In genomic region chr5:139116256-139116655, GRCh38 we compare ENCODE assay signal across 24 cellular contexts.
"Had no signal": no experiment of that assay in that cellular context is flagged by ENCODE, and none has a peak within 500 bp of the region (broad histone marks: within the 10 kb centered on the region; RNA-seq: fewer than 3 reads in every experiment).

No MANE protein-coding gene starts in this region.

- H3K27ac ChIP-seq: gastrocnemius medialis, spleen, transverse colon, uterus, VCaP had no signal

- H3K4me1 ChIP-seq: spleen, transverse colon, uterus had no signal

- DNase-seq: activated CD4-positive, alpha-beta T cell treated with anti-CD3 and anti-CD28 coated beads for 48 hours; activated CD4-positive, alpha-beta T cell treated with anti-CD3 and anti-CD28 coated beads, Interleukin-2, amount 50 U/mL, for 48 hours; activated CD8-positive, alpha-beta memory T cell treated with anti-CD3 and anti-CD28 coated beads for 24 hours; activated effector memory CD4-positive, alpha-beta T cell treated with anti-CD3 and anti-CD28 coated beads, Interleukin-2, amount 50 U/mL, for 16 hours; activated naive CD4-positive, alpha-beta T cell treated with anti-CD3 and anti-CD28 coated beads for 36 hours; activated naive CD8-positive, alpha-beta T cell treated with anti-CD3 and anti-CD28 coated beads for 36 hours; activated T-cell treated with anti-CD3 and anti-CD28 coated beads, Interleukin-2, amount 50 U/mL, for 1 hour; caudate nucleus; cortex of kidney; effector memory CD8-positive, alpha-beta T cell; erythroblast; gastrocnemius medialis; hippocampal formation; left cardiac atrium; left ventricle myocardium superior; mucosa of descending colon; posterior cingulate gyrus; right cardiac atrium; spleen; stimulated activated naive CD4-positive, alpha-beta T cell; transverse colon; uterus had no signal

- H3K27me3 ChIP-seq: ascending aorta, gastrocnemius medialis, spleen, transverse colon, uterus had no signal

- H3K36me3 ChIP-seq: ascending aorta, uterus had no signal

- H3K4me3 ChIP-seq: ascending aorta, gastrocnemius medialis, mucosa of descending colon, spleen, transverse colon, uterus had no signal

- H3K9me3 ChIP-seq: ascending aorta, gastrocnemius medialis, mucosa of descending colon, spleen, transverse colon, uterus had no signal
